In the genomic region with DNA sequence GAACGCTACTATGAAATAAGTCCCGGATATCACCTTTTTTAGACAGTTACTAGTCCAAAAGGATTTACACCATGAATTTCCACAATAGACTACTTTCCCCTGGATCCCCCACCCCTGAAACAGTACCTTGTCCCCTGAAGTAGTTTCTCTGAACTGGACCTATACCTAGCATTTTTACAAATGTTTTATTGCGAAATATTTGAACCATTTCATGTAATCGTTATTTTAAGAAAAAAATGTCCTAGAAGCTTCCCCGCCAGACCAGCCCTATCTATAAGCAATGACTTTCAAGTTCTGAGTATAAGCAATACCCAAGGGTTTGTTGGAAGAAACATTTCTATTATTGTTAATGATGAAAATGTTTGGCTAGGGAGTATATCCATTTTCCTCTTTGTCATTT, we compare ENCODE assay signal across 8 cellular contexts.
"Had no signal": no experiment of that assay in that cellular context is flagged by ENCODE, and none has a peak within 500 bp of the region (broad histone marks: within the 10 kb centered on the region; RNA-seq: fewer than 3 reads in every experiment).

No MANE protein-coding gene starts in this region.

- H3K4me3 ChIP-seq: GM12878 had no signal

- DNase-seq: GDM1, GF-D8 had no signal

- ATAC-seq: GM12878 had no signal

- FAIRE-seq: G401.6, GM12878, GM12891, GM12892, GM18507, GM19239 had no signal
